ENCODE assay signal across 17 cellular contexts in genomic region chr11:75615709-75616108, GRCh38. TPM values are rescaled to one million over a fixed set of nuclear protein-coding genes. Genes with fewer than 3 reads are reported as not detected.
"Had no signal": no experiment of that assay in that cellular context is flagged by ENCODE, and none has a peak within 500 bp of the region (broad histone marks: within the 10 kb centered on the region; RNA-seq: fewer than 3 reads in every experiment).

No MANE protein-coding gene starts in this region.

- H3K4me1 ChIP-seq: breast epithelium, left lung, prostate gland had no signal

- ATAC-seq: left lung had no signal

- H3K9me3 ChIP-seq: left lung, prostate gland, thoracic aorta had no signal

- H3K4me3 ChIP-seq: breast epithelium, left lung, lung, prostate gland, thoracic aorta had no signal

- H3K4me3 Mint-ChIP-seq: activated CD4-positive, alpha-beta memory T cell treated with anti-CD3 and anti-CD28 coated beads for 36 hours; activated naive CD8-positive, alpha-beta T cell treated with anti-CD3 and anti-CD28 coated beads for 36 hours; naive B cell; type B pancreatic cell had no signal

- H3K36me3 Mint-ChIP-seq: activated CD4-positive, alpha-beta memory T cell treated with anti-CD3 and anti-CD28 coated beads for 36 hours; activated naive CD8-positive, alpha-beta T cell treated with anti-CD3 and anti-CD28 coated beads for 36 hours; type B pancreatic cell had no signal

- H3K27ac Mint-ChIP-seq: activated CD4-positive, alpha-beta memory T cell treated with anti-CD3 and anti-CD28 coated beads for 36 hours; activated naive CD8-positive, alpha-beta T cell treated with anti-CD3 and anti-CD28 coated beads for 36 hours; type B pancreatic cell had no signal

- H3K27me3 ChIP-seq: breast epithelium, left lung had no signal

- H3K36me3 ChIP-seq: breast epithelium, left lung, prostate gland, thoracic aorta had no signal

- H3K27ac ChIP-seq: breast epithelium, left lung, prostate gland, thoracic aorta had no signal

- H3K27me3 Mint-ChIP-seq: activated CD4-positive, alpha-beta memory T cell treated with anti-CD3 and anti-CD28 coated beads for 36 hours; activated naive CD8-positive, alpha-beta T cell treated with anti-CD3 and anti-CD28 coated beads for 36 hours had no signal

- DNase-seq: activated CD4-positive, alpha-beta memory T cell treated with anti-CD3 and anti-CD28 coated beads for 36 hours; activated CD4-positive, alpha-beta T cell treated with anti-CD3 and anti-CD28 coated beads for 48 hours; activated naive CD4-positive, alpha-beta T cell treated with Interleukin-2 at 50 U/mL for 16 hours; activated naive CD8-positive, alpha-beta T cell treated with anti-CD3 and anti-CD28 coated beads for 36 hours; activated T-cell treated with anti-CD3 and anti-CD28 coated beads, Interleukin-2, amount 50 U/mL, for 48 hours; cortex of kidney; erythroblast; foreskin fibroblast; left lung; naive B cell; stimulated activated CD4-positive, alpha-beta T cell treated with anti-CD3 and anti-CD28 coated beads, Interleukin-4, amount 100 ng/mL, for 1 hour; stimulated activated naive CD4-positive, alpha-beta T cell had no signal

- H3K9me3 Mint-ChIP-seq: activated CD4-positive, alpha-beta memory T cell treated with anti-CD3 and anti-CD28 coated beads for 36 hours; activated naive CD8-positive, alpha-beta T cell treated with anti-CD3 and anti-CD28 coated beads for 36 hours; type B pancreatic cell had no signal

- H3K4me1 Mint-ChIP-seq: activated naive CD8-positive, alpha-beta T cell treated with anti-CD3 and anti-CD28 coated beads for 36 hours; naive B cell had no signal

RNA-seq across cellular contexts. Expression of gene MAP6, which starts 53.1 kb away (rescaled TPM):
- total RNA-seq: activated naive CD8-positive, alpha-beta T cell treated with anti-CD3 and anti-CD28 coated beads for 36 hours had no signal
